In genomic region chr17:78884148-78884870, GRCh38 we compare ENCODE assay signal across 10 cellular contexts. TPM values are rescaled to one million over a fixed set of nuclear protein-coding genes. Genes with fewer than 3 reads are reported as not detected.
A peak's percentile ranks its signal among the peaks of the same experiment; 100 is the strongest.
DNase-seq lines count a peak whose midpoint lies in the region; FAIRE-seq and TF ChIP-seq lines count a peak whose summit lies in the region.
"Had no signal": no experiment of that assay in that cellular context is flagged by ENCODE, and none has a peak within 500 bp of the region (broad histone marks: within the 10 kb centered on the region; RNA-seq: fewer than 3 reads in every experiment).

No MANE protein-coding gene starts in this region.

- H3K36me3 ChIP-seq in small intestine (ENCODE audit: control insufficient read depth in 2 of 2, insufficient read depth in 2 of 2, low read length in 2 of 2), result no peaks in the 10 kb centered on the region

- no peaks in the 10 kb centered on the region for H4K20me1 ChIP-seq in H9 (ENCODE audit: control insufficient read depth, insufficient read depth, insufficient read length)

- H3K14ac ChIP-seq in H9 (ENCODE audit: insufficient read depth, low read length), result peak overlapping the region; percentile 72

- no peak overlapping the region for H2BK12ac ChIP-seq in H9 (ENCODE audit: insufficient read length, low read depth, low read length)

- no peak for TF ChIP-seq CTCF in H9 (conservative IDR thresholded peaks at IDR 0.05)
- TF ChIP-seq CTCF in cardiac fibroblast (IDR thresholded peaks at IDR 0.05; ENCODE audit: low read depth, low read length), result no peak
- TF ChIP-seq CTCF in GM20000 (IDR thresholded peaks at IDR 0.05; ENCODE audit: extremely low read depth, missing control alignments), result no peak

- peaks cover 2% of the 10 kb centered on the region; the same call in 1 of the 2 replicates for H3K4me1 ChIP-seq in H9 (ENCODE audit: insufficient read depth, low read length)
- peaks cover 3 to 9% of the 10 kb centered on the region in 2 donors for H3K4me1 ChIP-seq in small intestine (ENCODE audit: control insufficient read depth in 2 of 2, insufficient read depth in 1 of 2, low read depth in 1 of 2, low read length in 1 of 2)

- H3K9me3 ChIP-seq in H9 (ENCODE audit: control insufficient read depth, low read depth, low read length), result no peaks in the 10 kb centered on the region
- H3K9me3 ChIP-seq in small intestine (ENCODE audit: control insufficient read depth, low read depth), result no peaks in the 10 kb centered on the region

- WGBS in H9 (ENCODE audit: extremely low coverage, insufficient read length, low lambda C conversion rate), result no CpG with 5 or more reads among the region's 21 CpGs
- 59 to 86% (median 81%) methylated on average over 21 of the region's 21 CpGs for WGBS in small intestine, 3 donors

- H2AK5ac ChIP-seq in H9 (ENCODE audit: insufficient read length, low read length), result no peak overlapping the region

- no peak overlapping the region for H4K5ac ChIP-seq in H9 (ENCODE audit: insufficient read length, low read depth, low read length)

- H3K79me1 ChIP-seq in H9 (ENCODE audit: insufficient read depth, low read depth, low read length, poor library complexity, severe bottlenecking), result no peaks in the 10 kb centered on the region

- H3K4me1 Mint-ChIP-seq in H9, result peaks cover 22 to 29% of the 10 kb centered on the region in 2 experiments

- peak overlapping the region; percentile 29 to 61 (median 34); a peak in 3 of 7 replicates for H3K27ac Mint-ChIP-seq in H9

- H3K56ac ChIP-seq in H9 (ENCODE audit: insufficient read length, low read depth, low read length), result no peak overlapping the region

- H3K9ac ChIP-seq in H9 (ENCODE audit: extremely low read depth, insufficient read length, low read length), result no peak overlapping the region

- H3K18ac ChIP-seq in H9 (ENCODE audit: insufficient read length, low read depth, low read length), result peak overlapping the region; percentile 43

- H3K4me3 ChIP-seq in cardiac fibroblast (replicated peaks in 1 of 2; ENCODE audit: low read depth in 2 of 2, low read length in 2 of 2), result peak overlapping the region; percentile 35 to 39
- H3K4me3 ChIP-seq in small intestine (ENCODE audit: low read depth in 1 of 2, low read length in 2 of 2), result no peak overlapping the region

- H3K4ac ChIP-seq in H9 (ENCODE audit: low read depth, low read length), result no peak overlapping the region

- H4K8ac ChIP-seq in H9 (replicated peaks; ENCODE audit: insufficient read length, low read depth, low read length), result no peak overlapping the region

- H3K79me2 ChIP-seq in H9 (ENCODE audit: insufficient read depth, low read length), result no peaks in the 10 kb centered on the region

- H2BK20ac ChIP-seq in H9 (ENCODE audit: low read depth, low read length, poor library complexity, severe bottlenecking), result no peak overlapping the region

- H3K36me3 Mint-ChIP-seq in H9 (ENCODE audit: insufficient read depth in 1 of 3, low read depth in 3 of 3), result no peaks in the 10 kb centered on the region; a peak in 1 of 7 replicates

- H3K23ac ChIP-seq in H9 (ENCODE audit: insufficient read length, low read depth, low read length), result no peak overlapping the region

- no peaks in the 10 kb centered on the region; the same call in 1 of the 2 replicates for H3K27me3 Mint-ChIP-seq in H9 (ENCODE audit: low read depth)

- no peak overlapping the region for H2BK5ac ChIP-seq in H9 (ENCODE audit: insufficient read length, low read length)

- no peak overlapping the region for H2BK15ac ChIP-seq in H9 (ENCODE audit: low read depth, low read length)

- H3K27ac ChIP-seq in H9 (ENCODE audit: insufficient read length, low read depth, low read length), result no peak overlapping the region
- H3K27ac ChIP-seq in layer of hippocampus (ENCODE audit: low read depth, low read length), result peak overlapping the region; percentile 99
- H3K27ac ChIP-seq in small intestine (ENCODE audit: low read depth in 1 of 2, low read length in 1 of 2), result peak overlapping the region; percentile 39 to 90

- H3K23me2 ChIP-seq in H9 (ENCODE audit: insufficient read length, low read depth, low read length, poor library complexity, severe bottlenecking), result no peaks in the 10 kb centered on the region

- H3K9me3 Mint-ChIP-seq in H9, result no peaks in the 10 kb centered on the region

- DNase-seq in H9, result no peak
- peak in 1 of 2 donors; percentile 29 for DNase-seq in cardiac fibroblast (ENCODE audit: low read depth in 2 of 2)
- DNase-seq in small intestine, result no peak
- no peak for DNase-seq in NCI-H748 treated with DMSO at 0.1 percent for 48 hours (lab: John Stamatoyannopoulos, UW)
- DNase-seq in OCI-M2 (lab: John Stamatoyannopoulos, UW; ENCODE audit: unreplicated experiment), result no peak
- no peak for DNase-seq in DMS 273 treated with DMSO at 0.1 percent for 48 hours (lab: John Stamatoyannopoulos, UW)
- DNase-seq in GM20000 (ENCODE audit: low spot score), result no peak
- DNase-seq: activated gamma-delta T cell treated with Interleukin-2 at 50 U/mL for 16 hours had no signal

- H3K4me2 ChIP-seq in H9 (ENCODE audit: insufficient read depth, insufficient read length, low read length), result peak overlapping the region; percentile 9

- no peak overlapping the region for H2AFZ ChIP-seq in H9 (ENCODE audit: low read length)

- FAIRE-seq in small intestine (lab: Jason Lieb, UNC), result no peak

- peak overlapping the region in 1 of 2 experiments; percentile 8; a peak in 1 of 5 replicates for H3K4me3 Mint-ChIP-seq in H9

- no peak overlapping the region for H4K91ac ChIP-seq in H9 (ENCODE audit: insufficient read length, low read depth, low read length)

- no peaks in the 10 kb centered on the region for H3K27me3 ChIP-seq in H9 (ENCODE audit: insufficient read depth, low read length)
- H3K27me3 ChIP-seq in layer of hippocampus (ENCODE audit: control insufficient read depth, insufficient read depth, low read length), result no peaks in the 10 kb centered on the region
- H3K27me3 ChIP-seq in small intestine (ENCODE audit: control insufficient read depth in 2 of 2, insufficient read depth in 2 of 2, low read length in 2 of 2), result no peaks in the 10 kb centered on the region

- no peak overlapping the region for H3T11ph ChIP-seq in H9 (ENCODE audit: low read length)

- H2BK120ac ChIP-seq in H9 (ENCODE audit: low read depth, low read length, poor library complexity, severe bottlenecking), result no peak overlapping the region

RNA-seq across cellular contexts. Expression of gene CEP295NL, which starts 18.7 kb away (rescaled TPM):
- total RNA-seq in H9 (2021), result 0.42 and 0.66 TPM in 2 replicates
- polyA plus RNA-seq in small intestine, result under 1 TPM in 1 of 3 donors, not detected in 2; 0.25 TPM
- total RNA-seq: OCI-LY7 had no signal

RNA-seq across cellular contexts. Expression of gene TIMP2, which starts 40.9 kb away (rescaled TPM):
- 29.0 and 30.3 TPM in 2 replicates for total RNA-seq in H9 (2021)
- polyA plus RNA-seq in small intestine, result 10 to 100 TPM; 12.7 to 84.6 (median 18.1) TPM

RNA-seq across cellular contexts. Expression of gene USP36, which starts 43.7 kb away (rescaled TPM):
- total RNA-seq in H9 (2021), result 101 and 106 TPM in 2 replicates
- 10 to 100 TPM in 2 of 3 donors, 1 to 10 TPM in 1; 8.1 to 19.6 (median 18.6) TPM for polyA plus RNA-seq in small intestine

Comparison
In these comparisons a context has a peak if more than half of its experiments do, and no peak if none do; other contexts are left out.
1. H3K4me3 ChIP-seq: peak in cardiac fibroblast (2 of 2); none in small intestine (0 of 2).